24 cellular contexts compared by ENCODE assay signal in genomic region chr2:15860051-15860663, GRCh38.
"Had no signal": no experiment of that assay in that cellular context is flagged by ENCODE, and none has a peak within 500 bp of the region (broad histone marks: within the 10 kb centered on the region; RNA-seq: fewer than 3 reads in every experiment).

No MANE protein-coding gene starts in this region.

- H3K4me3 ChIP-seq: stomach, suprapubic skin, testis, thoracic aorta, thyroid gland, tibial artery, tibial nerve, transverse colon, upper lobe of left lung, upper lobe of right lung, uterus, vagina had no signal

- FAIRE-seq: urothelium cell line had no signal

- H3K36me3 ChIP-seq: stomach, suprapubic skin, thoracic aorta, thyroid gland, tibial artery, tibial nerve, transverse colon, upper lobe of left lung, upper lobe of right lung, uterus, vagina had no signal

- DNase-seq: stimulated activated CD4-positive, alpha-beta T cell treated with anti-CD3 and anti-CD28 coated beads, Interleukin-2, amount 100 ng/mL, for 48 hours; stimulated activated CD4-positive, alpha-beta T cell treated with anti-CD3 and anti-CD28 coated beads, Interleukin-4, amount 100 ng/mL, for 1 hour; stimulated activated CD4-positive, alpha-beta T cell treated with anti-CD3 and anti-CD28 coated beads, Interleukin-4, amount 100 ng/mL, for 24 hours; stimulated activated CD4-positive, alpha-beta T cell treated with anti-CD3 and anti-CD28 coated beads, Interleukin-4, amount 100 ng/mL, for 4 hours; stimulated activated CD8-positive, alpha-beta memory T cell treated with anti-CD3 and anti-CD28 coated beads, Interleukin-4, amount 100 ng/mL, for 48 hours; stimulated activated naive B cell treated with anti-CD40 and anti-IgM and Interleukin-4, amounts not matched to agents 10 μg/mL and 1 μg/mL and 100 μg/mL, for 72 hours; stimulated activated naive CD4-positive, alpha-beta T cell; stimulated activated naive CD4-positive, alpha-beta T cell treated with Interleukin-2 at 50 U/mL for 16 hours; stimulated activated naive CD8-positive, alpha-beta T cell treated with anti-CD3 and anti-CD28 coated beads, Interleukin-15, amount 100 ng/mL, for 72 hours; stimulated activated naive CD8-positive, alpha-beta T cell treated with anti-CD3 and anti-CD28 coated beads, Interleukin-15, Interleukin-2, amounts not matched to agents 100 U/mL and 50 U/mL, for 24 hours; stomach; substantia nigra; testis; thyroid gland; tibial artery; transverse colon; upper lobe of left lung; upper lobe of right lung; uterus had no signal

- H3K9me3 ChIP-seq: stomach, suprapubic skin, testis, thoracic aorta, thyroid gland, tibial artery, tibial nerve, transverse colon, upper lobe of left lung, upper lobe of right lung, uterus, vagina had no signal

- H3K27me3 ChIP-seq: stomach, testis, thyroid gland, tibial nerve, transverse colon, upper lobe of left lung, upper lobe of right lung, uterus, vagina had no signal

- H3K4me1 ChIP-seq: stomach, suprapubic skin, testis, tibial artery, tibial nerve, transverse colon, upper lobe of left lung, upper lobe of right lung, uterus, vagina had no signal

- H3K27ac ChIP-seq: stomach, suprapubic skin, testis, thoracic aorta, thyroid gland, tibial artery, tibial nerve, transverse colon, upper lobe of left lung, upper lobe of right lung, uterus, vagina had no signal
